ENCODE assay signal across 13 cellular contexts in genomic region chr10:17024461-17024860, GRCh38.
DNase-seq lines count a peak whose midpoint lies in the region; ATAC-seq and TF ChIP-seq lines count a peak whose summit lies in the region.
"Had no signal": no experiment of that assay in that cellular context is flagged by ENCODE, and none has a peak within 500 bp of the region (broad histone marks: within the 10 kb centered on the region; RNA-seq: fewer than 3 reads in every experiment).

No MANE protein-coding gene starts in this region.

- no peak overlapping the region for H3K9ac ChIP-seq in fibroblast of lung (ENCODE audit: insufficient read depth, low read length)

- H3K4me1 ChIP-seq in fibroblast of lung (ENCODE audit: control insufficient read depth, extremely low read depth, insufficient read depth, low read length) (peaks cover 16% of the 10 kb centered on the region), spleen (peaks cover 25 to 73% (median 67%) of the 10 kb centered on the region in 6 donors)

- H3K4me2 ChIP-seq in fibroblast of lung (ENCODE audit: extremely low read depth, insufficient read depth, low read length), result no peak overlapping the region

- TF ChIP-seq POLR2A in spleen (IDR thresholded peaks at IDR 0.05), result no peak

- peak overlapping the region; percentile 74 for H3K27ac Mint-ChIP-seq in activated CD4-positive, alpha-beta T cell treated with anti-CD3 and anti-CD28 coated beads for 36 hours
- H3K27ac Mint-ChIP-seq in T-helper 2 cell treated with Interferon-gamma antibody and Interleukin-4, amounts not matched to agents 5 μg/mL and 100 μg/mL, for 36 hours, result peak overlapping the region; percentile 96

- H2AFZ ChIP-seq in fibroblast of lung (ENCODE audit: low read length), result no peak overlapping the region

- POLR2A ChIA-PET in activated CD4-positive, alpha-beta T cell treated with anti-CD3 and anti-CD28 coated beads for 36 hours (lab: Charles Lee), result interaction anchor here (0.6 to 2.0 kb wide), 3 partner anchors 19 to 205 kb away, joined by 3 to 13 read pairs (median 6); no protein-coding TSS in a partner anchor

- no peak for DNase-seq in activated CD4-positive, alpha-beta T cell treated with anti-CD3 and anti-CD28 coated beads for 36 hours
- no peak for DNase-seq in activated CD4-positive, alpha-beta T cell treated with anti-CD3 and anti-CD28 coated beads for 4 hours
- no peak for DNase-seq in T-helper 2 cell treated with Interferon-gamma antibody and Interleukin-4, amounts not matched to agents 5 μg/mL and 100 μg/mL, for 36 hours (ENCODE audit: low spot score)
- DNase-seq in fibroblast of lung (ENCODE audit: low read depth in 2 of 2) (no peak), spleen (no peak), AML-193 (lab: John Stamatoyannopoulos, UW) (no peak)
- DNase-seq in stimulated activated CD4-positive, alpha-beta T cell treated with anti-CD3 and anti-CD28 coated beads, Interleukin-2, amount 100 ng/mL, for 48 hours, result no peak
- DNase-seq: activated gamma-delta T cell; naive B cell; NCI-H1105 treated with DMSO at 0.1 percent for 48 hours; stimulated activated CD4-positive, alpha-beta T cell treated with anti-CD3 and anti-CD28 coated beads, Interleukin-2, amount 100 ng/mL, for 24 hours; substantia nigra had no signal

- ATAC-seq in activated CD4-positive, alpha-beta T cell treated with anti-CD3 and anti-CD28 coated beads for 36 hours, result no peak
- ATAC-seq in GM21528 (IDR thresholded peaks at IDR 0.05; ENCODE audit: low FRiP score, unreplicated experiment), result no peak

- TF ChIP-seq CTCF in fibroblast of lung (conservative IDR thresholded peaks at IDR 0.05 in 1 of 2, IDR thresholded peaks at IDR 0.05 in 1 of 2; ENCODE audit: low read depth in 1 of 2, low read length in 2 of 2) (no peak), spleen (IDR thresholded peaks at IDR 0.05 in 8 of 11, conservative IDR thresholded peaks at IDR 0.05 in 3 of 11) (no peak)

- intact Hi-C loops in activated CD4-positive, alpha-beta T cell treated with anti-CD3 and anti-CD28 coated beads for 36 hours (cut with DNase I, micrococcal nuclease), result loop anchor here in 1 of 2 experiments (10.0 kb wide), 1 partner anchor 620 kb away; the partner anchor contains the start of gene STAM
- intact Hi-C loops in spleen (cut with DNase I; ENCODE audit: low total_unique reads), result no loop called here

- CTCF ChIA-PET in activated CD4-positive, alpha-beta T cell treated with anti-CD3 and anti-CD28 coated beads for 36 hours (lab: Charles Lee), result interaction anchor here (1.1 to 1.7 kb wide), 4 partner anchors 22 to 206 kb away, joined by 3 to 6 read pairs (median 3); no protein-coding TSS in a partner anchor

- WGBS in spleen, 5 donors, result 89 to 98% (median 90%) methylated on average over 4 of the region's 4 CpGs

- H3K36me3 ChIP-seq in fibroblast of lung (ENCODE audit: control insufficient read depth, insufficient read depth, low read length) (no peaks in the 10 kb centered on the region), spleen (no peaks in the 10 kb centered on the region)

- peaks cover 66% of the 10 kb centered on the region for H3K4me1 Mint-ChIP-seq in activated CD4-positive, alpha-beta T cell treated with anti-CD3 and anti-CD28 coated beads for 36 hours
- peaks cover 62% of the 10 kb centered on the region for H3K4me1 Mint-ChIP-seq in T-helper 2 cell treated with Interferon-gamma antibody and Interleukin-4, amounts not matched to agents 5 μg/mL and 100 μg/mL, for 36 hours (ENCODE audit: low read depth)

- H3K9me3 ChIP-seq in fibroblast of lung (ENCODE audit: control insufficient read depth, insufficient read depth, low read depth, low read length) (no peaks in the 10 kb centered on the region), spleen (no peaks in the 10 kb centered on the region)

- H3K79me2 ChIP-seq in fibroblast of lung (ENCODE audit: control insufficient read depth, insufficient read depth, low read length), result no peaks in the 10 kb centered on the region

- H3K4me3 ChIP-seq in fibroblast of lung (replicated peaks in 1 of 4; ENCODE audit: control extremely low read depth in 1 of 4, insufficient read depth in 1 of 4, low read depth in 3 of 4, low read length in 4 of 4) (no peak overlapping the region), spleen (no peak overlapping the region)

- no peaks in the 10 kb centered on the region for H3K27me3 Mint-ChIP-seq in activated CD4-positive, alpha-beta T cell treated with anti-CD3 and anti-CD28 coated beads for 36 hours
- H3K27me3 Mint-ChIP-seq in T-helper 2 cell treated with Interferon-gamma antibody and Interleukin-4, amounts not matched to agents 5 μg/mL and 100 μg/mL, for 36 hours (ENCODE audit: low read depth), result peaks cover 16% of the 10 kb centered on the region
- H3K27me3 Mint-ChIP-seq: naive B cell had no signal

- peaks cover 1% of the 10 kb centered on the region for H3K36me3 Mint-ChIP-seq in activated CD4-positive, alpha-beta T cell treated with anti-CD3 and anti-CD28 coated beads for 36 hours (ENCODE audit: low read depth)
- H3K36me3 Mint-ChIP-seq in T-helper 2 cell treated with Interferon-gamma antibody and Interleukin-4, amounts not matched to agents 5 μg/mL and 100 μg/mL, for 36 hours (ENCODE audit: low read depth), result peaks cover 2% of the 10 kb centered on the region

- H4K20me1 ChIP-seq in fibroblast of lung (ENCODE audit: control insufficient read depth, extremely low read depth, insufficient read depth, low read length), result no peaks in the 10 kb centered on the region

- no peaks in the 10 kb centered on the region for H3K27me3 ChIP-seq in fibroblast of lung (ENCODE audit: control insufficient read depth, insufficient read depth, low read length)
- H3K27me3 ChIP-seq in spleen (replicated peaks in 1 of 7), result no peaks in the 10 kb centered on the region

- H3K27ac ChIP-seq in fibroblast of lung (ENCODE audit: insufficient read depth, low read length) (peak overlapping the region; percentile 94), spleen (peak overlapping the region in 7 of 8 donors; percentile 44 to 80 (median 72))

- no peak overlapping the region for H3K4me3 Mint-ChIP-seq in activated CD4-positive, alpha-beta T cell treated with anti-CD3 and anti-CD28 coated beads for 36 hours
- peak overlapping the region; percentile 67 for H3K4me3 Mint-ChIP-seq in T-helper 2 cell treated with Interferon-gamma antibody and Interleukin-4, amounts not matched to agents 5 μg/mL and 100 μg/mL, for 36 hours
- H3K4me3 Mint-ChIP-seq: naive B cell had no signal

- H3K9me3 Mint-ChIP-seq in activated CD4-positive, alpha-beta T cell treated with anti-CD3 and anti-CD28 coated beads for 36 hours (ENCODE audit: low read depth), result no peaks in the 10 kb centered on the region
- H3K9me3 Mint-ChIP-seq in T-helper 2 cell treated with Interferon-gamma antibody and Interleukin-4, amounts not matched to agents 5 μg/mL and 100 μg/mL, for 36 hours, result peaks cover 2% of the 10 kb centered on the region
